Comparison of ENCODE assay signal across 1 cellular context in the genomic region with DNA sequence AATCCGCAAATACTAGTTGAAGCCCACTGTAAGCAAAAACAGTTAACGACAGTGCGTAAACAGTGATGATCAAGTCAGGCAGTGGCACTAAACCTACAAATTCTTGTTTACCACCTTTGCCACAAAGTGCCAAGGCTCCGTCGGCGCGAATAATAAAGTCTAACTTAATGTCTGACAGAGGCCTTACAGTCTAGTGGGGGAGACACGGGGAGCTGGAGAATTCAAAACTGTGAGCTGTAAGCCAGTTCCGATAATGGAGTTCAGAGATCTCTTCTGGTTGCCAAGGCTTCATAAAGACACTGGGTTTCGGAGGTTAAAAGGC.
A peak's percentile ranks its signal among the peaks of the same experiment; 100 is the strongest.
TF ChIP-seq lines count a peak whose summit lies in the region.

No MANE protein-coding gene starts in this region.

TF ChIP-seq in HepG2, 621 proteins besides CTCF, POLR2A, EP300 and RAD21 (continued from another document):
- TF ChIP-seq, protein P1, sequence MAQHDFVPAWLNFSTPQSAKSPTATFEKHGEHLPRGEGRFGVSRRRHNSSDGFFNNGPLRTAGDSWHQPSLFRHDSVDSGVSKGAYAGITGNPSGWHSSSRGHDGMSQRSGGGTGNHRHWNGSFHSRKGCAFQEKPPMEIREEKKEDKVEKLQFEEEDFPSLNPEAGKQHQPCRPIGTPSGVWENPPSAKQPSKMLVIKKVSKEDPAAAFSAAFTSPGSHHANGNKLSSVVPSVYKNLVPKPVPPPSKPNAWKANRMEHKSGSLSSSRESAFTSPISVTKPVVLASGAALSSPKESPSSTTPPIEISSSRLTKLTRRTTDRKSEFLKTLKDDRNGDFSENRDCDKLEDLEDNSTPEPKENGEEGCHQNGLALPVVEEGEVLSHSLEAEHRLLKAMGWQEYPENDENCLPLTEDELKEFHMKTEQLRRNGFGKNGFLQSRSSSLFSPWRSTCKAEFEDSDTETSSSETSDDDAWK (CRISPR knock-in tag; IDR thresholded peaks at IDR 0.05) = no peak
- TF ChIP-seq, protein P2, sequence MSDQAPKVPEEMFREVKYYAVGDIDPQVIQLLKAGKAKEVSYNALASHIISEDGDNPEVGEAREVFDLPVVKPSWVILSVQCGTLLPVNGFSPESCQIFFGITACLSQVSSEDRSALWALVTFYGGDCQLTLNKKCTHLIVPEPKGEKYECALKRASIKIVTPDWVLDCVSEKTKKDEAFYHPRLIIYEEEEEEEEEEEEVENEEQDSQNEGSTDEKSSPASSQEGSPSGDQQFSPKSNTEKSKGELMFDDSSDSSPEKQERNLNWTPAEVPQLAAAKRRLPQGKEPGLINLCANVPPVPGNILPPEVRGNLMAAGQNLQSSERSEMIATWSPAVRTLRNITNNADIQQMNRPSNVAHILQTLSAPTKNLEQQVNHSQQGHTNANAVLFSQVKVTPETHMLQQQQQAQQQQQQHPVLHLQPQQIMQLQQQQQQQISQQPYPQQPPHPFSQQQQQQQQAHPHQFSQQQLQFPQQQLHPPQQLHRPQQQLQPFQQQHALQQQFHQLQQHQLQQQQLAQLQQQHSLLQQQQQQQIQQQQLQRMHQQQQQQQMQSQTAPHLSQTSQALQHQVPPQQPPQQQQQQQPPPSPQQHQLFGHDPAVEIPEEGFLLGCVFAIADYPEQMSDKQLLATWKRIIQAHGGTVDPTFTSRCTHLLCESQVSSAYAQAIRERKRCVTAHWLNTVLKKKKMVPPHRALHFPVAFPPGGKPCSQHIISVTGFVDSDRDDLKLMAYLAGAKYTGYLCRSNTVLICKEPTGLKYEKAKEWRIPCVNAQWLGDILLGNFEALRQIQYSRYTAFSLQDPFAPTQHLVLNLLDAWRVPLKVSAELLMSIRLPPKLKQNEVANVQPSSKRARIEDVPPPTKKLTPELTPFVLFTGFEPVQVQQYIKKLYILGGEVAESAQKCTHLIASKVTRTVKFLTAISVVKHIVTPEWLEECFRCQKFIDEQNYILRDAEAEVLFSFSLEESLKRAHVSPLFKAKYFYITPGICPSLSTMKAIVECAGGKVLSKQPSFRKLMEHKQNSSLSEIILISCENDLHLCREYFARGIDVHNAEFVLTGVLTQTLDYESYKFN (CRISPR knock-in tag; conservative IDR thresholded peaks at IDR 0.05) = no peak; the same call in 1 of the 2 replicates
- TF ChIP-seq PAX8 (CRISPR knock-in tag; IDR thresholded peaks at IDR 0.05; ENCODE audit: borderline replicate concordance) = no peak
- TF ChIP-seq GTF2F1 (IDR thresholded peaks at IDR 0.05; ENCODE audit: low read length) = no peak
- TF ChIP-seq TAF1 (CRISPR knock-in tag; IDR thresholded peaks at IDR 0.05) = no peak
- TF ChIP-seq SNAPC2 (CRISPR knock-in tag; IDR thresholded peaks at IDR 0.05) = no peak
- TF ChIP-seq TOE1 (CRISPR knock-in tag; IDR thresholded peaks at IDR 0.05) = no peak
- no peak for TF ChIP-seq ZNF782 (CRISPR knock-in tag; IDR thresholded peaks at IDR 0.05; ENCODE audit: borderline replicate concordance)
- TF ChIP-seq, protein P3, sequence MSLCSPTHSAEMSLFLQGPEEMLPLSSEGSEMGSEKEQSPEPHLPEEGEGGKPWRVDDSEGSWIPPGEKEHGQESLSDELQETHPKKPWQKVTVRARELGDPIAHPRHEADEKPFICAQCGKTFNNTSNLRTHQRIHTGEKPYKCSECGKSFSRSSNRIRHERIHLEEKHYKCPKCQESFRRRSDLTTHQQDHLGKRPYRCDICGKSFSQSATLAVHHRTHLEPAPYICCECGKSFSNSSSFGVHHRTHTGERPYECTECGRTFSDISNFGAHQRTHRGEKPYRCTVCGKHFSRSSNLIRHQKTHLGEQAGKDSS (CRISPR knock-in tag; IDR thresholded peaks at IDR 0.05; ENCODE audit: borderline replicate concordance, low read depth) = peak; percentile 1; the same call in 1 of the 2 replicates
- no peak for TF ChIP-seq CEBPG (CRISPR knock-in tag; IDR thresholded peaks at IDR 0.05)
- no peak for TF ChIP-seq SMYD3 (CRISPR knock-in tag; IDR thresholded peaks at IDR 0.05)
- TF ChIP-seq, protein P4, sequence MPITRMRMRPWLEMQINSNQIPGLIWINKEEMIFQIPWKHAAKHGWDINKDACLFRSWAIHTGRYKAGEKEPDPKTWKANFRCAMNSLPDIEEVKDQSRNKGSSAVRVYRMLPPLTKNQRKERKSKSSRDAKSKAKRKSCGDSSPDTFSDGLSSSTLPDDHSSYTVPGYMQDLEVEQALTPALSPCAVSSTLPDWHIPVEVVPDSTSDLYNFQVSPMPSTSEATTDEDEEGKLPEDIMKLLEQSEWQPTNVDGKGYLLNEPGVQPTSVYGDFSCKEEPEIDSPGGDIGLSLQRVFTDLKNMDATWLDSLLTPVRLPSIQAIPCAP (CRISPR knock-in tag; IDR thresholded peaks at IDR 0.05; ENCODE audit: low read depth) = no peak
- no peak for TF ChIP-seq ZNF572 (CRISPR knock-in tag; IDR thresholded peaks at IDR 0.05)
- TF ChIP-seq, protein P5, sequence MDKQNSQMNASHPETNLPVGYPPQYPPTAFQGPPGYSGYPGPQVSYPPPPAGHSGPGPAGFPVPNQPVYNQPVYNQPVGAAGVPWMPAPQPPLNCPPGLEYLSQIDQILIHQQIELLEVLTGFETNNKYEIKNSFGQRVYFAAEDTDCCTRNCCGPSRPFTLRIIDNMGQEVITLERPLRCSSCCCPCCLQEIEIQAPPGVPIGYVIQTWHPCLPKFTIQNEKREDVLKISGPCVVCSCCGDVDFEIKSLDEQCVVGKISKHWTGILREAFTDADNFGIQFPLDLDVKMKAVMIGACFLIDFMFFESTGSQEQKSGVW (CRISPR knock-in tag; IDR thresholded peaks at IDR 0.05; ENCODE audit: borderline replicate concordance) = no peak
- TF ChIP-seq MXD4 (CRISPR knock-in tag; IDR thresholded peaks at IDR 0.05) = no peak
- TF ChIP-seq SSRP1 (CRISPR knock-in tag; IDR thresholded peaks at IDR 0.05) = no peak
- TF ChIP-seq, protein P6, sequence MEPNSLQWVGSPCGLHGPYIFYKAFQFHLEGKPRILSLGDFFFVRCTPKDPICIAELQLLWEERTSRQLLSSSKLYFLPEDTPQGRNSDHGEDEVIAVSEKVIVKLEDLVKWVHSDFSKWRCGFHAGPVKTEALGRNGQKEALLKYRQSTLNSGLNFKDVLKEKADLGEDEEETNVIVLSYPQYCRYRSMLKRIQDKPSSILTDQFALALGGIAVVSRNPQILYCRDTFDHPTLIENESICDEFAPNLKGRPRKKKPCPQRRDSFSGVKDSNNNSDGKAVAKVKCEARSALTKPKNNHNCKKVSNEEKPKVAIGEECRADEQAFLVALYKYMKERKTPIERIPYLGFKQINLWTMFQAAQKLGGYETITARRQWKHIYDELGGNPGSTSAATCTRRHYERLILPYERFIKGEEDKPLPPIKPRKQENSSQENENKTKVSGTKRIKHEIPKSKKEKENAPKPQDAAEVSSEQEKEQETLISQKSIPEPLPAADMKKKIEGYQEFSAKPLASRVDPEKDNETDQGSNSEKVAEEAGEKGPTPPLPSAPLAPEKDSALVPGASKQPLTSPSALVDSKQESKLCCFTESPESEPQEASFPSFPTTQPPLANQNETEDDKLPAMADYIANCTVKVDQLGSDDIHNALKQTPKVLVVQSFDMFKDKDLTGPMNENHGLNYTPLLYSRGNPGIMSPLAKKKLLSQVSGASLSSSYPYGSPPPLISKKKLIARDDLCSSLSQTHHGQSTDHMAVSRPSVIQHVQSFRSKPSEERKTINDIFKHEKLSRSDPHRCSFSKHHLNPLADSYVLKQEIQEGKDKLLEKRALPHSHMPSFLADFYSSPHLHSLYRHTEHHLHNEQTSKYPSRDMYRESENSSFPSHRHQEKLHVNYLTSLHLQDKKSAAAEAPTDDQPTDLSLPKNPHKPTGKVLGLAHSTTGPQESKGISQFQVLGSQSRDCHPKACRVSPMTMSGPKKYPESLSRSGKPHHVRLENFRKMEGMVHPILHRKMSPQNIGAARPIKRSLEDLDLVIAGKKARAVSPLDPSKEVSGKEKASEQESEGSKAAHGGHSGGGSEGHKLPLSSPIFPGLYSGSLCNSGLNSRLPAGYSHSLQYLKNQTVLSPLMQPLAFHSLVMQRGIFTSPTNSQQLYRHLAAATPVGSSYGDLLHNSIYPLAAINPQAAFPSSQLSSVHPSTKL (CRISPR knock-in tag; IDR thresholded peaks at IDR 0.05) = no peak
- no peak for TF ChIP-seq KDM3A (CRISPR knock-in tag; IDR thresholded peaks at IDR 0.05; ENCODE audit: low read depth)
- peak; percentile 50; the same call in 1 of the 2 replicates for TF ChIP-seq ZBTB7A (CRISPR knock-in tag; IDR thresholded peaks at IDR 0.05)
- TF ChIP-seq ZNF562 (CRISPR knock-in tag; IDR thresholded peaks at IDR 0.05; ENCODE audit: borderline replicate concordance) = no peak
- no peak for TF ChIP-seq SRSF9 (IDR thresholded peaks at IDR 0.05; ENCODE audit: borderline replicate concordance, insufficient read depth, low read depth, low read length, poor library complexity, severe bottlenecking)
- no peak for TF ChIP-seq MAZ (IDR thresholded peaks at IDR 0.05; ENCODE audit: borderline replicate concordance, low read depth, low read length)
- TF ChIP-seq MAZ (CRISPR knock-in tag; IDR thresholded peaks at IDR 0.05; ENCODE audit: low read depth) = no peak
- TF ChIP-seq ZNF678 (CRISPR knock-in tag; IDR thresholded peaks at IDR 0.05) = no peak
- no peak for TF ChIP-seq MIXL1 (CRISPR knock-in tag; IDR thresholded peaks at IDR 0.05)
- no peak for TF ChIP-seq NFATC3 (CRISPR knock-in tag; IDR thresholded peaks at IDR 0.05)
- no peak for TF ChIP-seq TBP (CRISPR knock-in tag; IDR thresholded peaks at IDR 0.05)
- TF ChIP-seq, protein P7, sequence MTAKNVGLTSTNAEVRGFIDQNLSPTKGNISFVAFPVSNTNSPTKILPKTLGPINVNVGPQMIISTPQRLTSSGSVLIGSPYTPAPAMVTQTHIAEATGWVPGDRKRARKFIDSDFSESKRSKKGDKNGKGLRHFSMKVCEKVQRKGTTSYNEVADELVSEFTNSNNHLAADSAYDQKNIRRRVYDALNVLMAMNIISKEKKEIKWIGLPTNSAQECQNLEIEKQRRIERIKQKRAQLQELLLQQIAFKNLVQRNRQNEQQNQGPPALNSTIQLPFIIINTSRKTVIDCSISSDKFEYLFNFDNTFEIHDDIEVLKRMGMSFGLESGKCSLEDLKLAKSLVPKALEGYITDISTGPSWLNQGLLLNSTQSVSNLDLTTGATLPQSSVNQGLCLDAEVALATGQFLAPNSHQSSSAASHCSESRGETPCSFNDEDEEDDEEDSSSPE (CRISPR knock-in tag; IDR thresholded peaks at IDR 0.05) = no peak
- no peak for TF ChIP-seq ZNF432 (CRISPR knock-in tag; IDR thresholded peaks at IDR 0.05; ENCODE audit: borderline replicate concordance)
- no peak for TF ChIP-seq SUZ12 (IDR thresholded peaks at IDR 0.05; ENCODE audit: low read depth, low read length)
